Comparison of ENCODE assay signal across 23 cellular contexts in genomic region chr16:8048433-8048832, GRCh38.
A peak's percentile ranks its signal among the peaks of the same experiment; 100 is the strongest.
DNase-seq lines count a peak whose midpoint lies in the region; ATAC-seq, FAIRE-seq and TF ChIP-seq lines count a peak whose summit lies in the region.
"Had no signal": no experiment of that assay in that cellular context is flagged by ENCODE, and none has a peak within 500 bp of the region (broad histone marks: within the 10 kb centered on the region; RNA-seq: fewer than 3 reads in every experiment).

No MANE protein-coding gene starts in this region.

- no peaks in the 10 kb centered on the region for H3K36me3 Mint-ChIP-seq in T-helper 2 cell treated with Interferon-gamma antibody and Interleukin-4, amounts not matched to agents 5 μg/mL and 100 μg/mL, for 36 hours (ENCODE audit: low read depth)
- H3K36me3 Mint-ChIP-seq: CD14-positive monocyte; CD4-positive, CD25-positive, alpha-beta regulatory T cell; CD8-positive, alpha-beta memory T cell had no signal

- CTCF ChIA-PET in HepG2 (lab: Yijun Ruan, JAX; ENCODE audit: low intra/inter-chr PET ratio, low total read pairs) = no interaction called here

- TF ChIP-seq RAD21 in HepG2 (CRISPR knock-in tag; IDR thresholded peaks at IDR 0.05) = no peak

- POLR2A ChIA-PET in HepG2 (lab: Yijun Ruan, JAX) = no interaction called here

- H3K27ac ChIP-seq in HepG2 (ENCODE audit: extremely low read length, insufficient read depth, low read length) = no peak overlapping the region
- no peak overlapping the region for H3K27ac ChIP-seq in right lobe of liver
- H3K27ac ChIP-seq in WERI-Rb-1 = peak overlapping the region; percentile 27
- H3K27ac ChIP-seq in suprapubic skin = no peak overlapping the region
- H3K27ac ChIP-seq: 22Rv1, BLaER1 had no signal

- H2AFZ ChIP-seq in HepG2 (ENCODE audit: low read length) = no peak overlapping the region

- ATAC-seq in HepG2 (no peak), right lobe of liver (no peak)

- H3K27ac Mint-ChIP-seq in T-helper 2 cell treated with Interferon-gamma antibody and Interleukin-4, amounts not matched to agents 5 μg/mL and 100 μg/mL, for 36 hours = no peak overlapping the region
- H3K27ac Mint-ChIP-seq: CD14-positive monocyte; CD4-positive, alpha-beta memory T cell; CD4-positive, CD25-positive, alpha-beta regulatory T cell; CD8-positive, alpha-beta memory T cell had no signal

- H3K79me2 ChIP-seq in HepG2 (ENCODE audit: insufficient read depth, low read length) = no peaks in the 10 kb centered on the region

- DNase-seq in HepG2 (ENCODE audit: low spot score) = no peak
- DNase-seq in right lobe of liver = no peak
- DNase-seq in WERI-Rb-1 = no peak
- DNase-seq in T-helper 2 cell treated with Interferon-gamma antibody and Interleukin-4, amounts not matched to agents 5 μg/mL and 100 μg/mL, for 36 hours (ENCODE audit: low spot score) = no peak
- no peak for DNase-seq in suprapubic skin (ENCODE audit: low spot score in 2 of 2)
- DNase-seq: ACHN; BE2C; CD4-positive, alpha-beta memory T cell; CD4-positive, CD25-positive, alpha-beta regulatory T cell; CD8-positive, alpha-beta memory T cell; COR-L47; DMS 273 treated with DMSO at 0.1 percent for 48 hours; DMS153; DMS53; DMS79; DND-41; GF-D8 had no signal

- H3K4me1 ChIP-seq in HepG2 (ENCODE audit: insufficient read depth, low read length) (no peaks in the 10 kb centered on the region), right lobe of liver (no peaks in the 10 kb centered on the region), suprapubic skin (no peaks in the 10 kb centered on the region)
- H3K4me1 ChIP-seq: BE2C, BLaER1 had no signal

- no peak overlapping the region for H3K4me3 Mint-ChIP-seq in T-helper 2 cell treated with Interferon-gamma antibody and Interleukin-4, amounts not matched to agents 5 μg/mL and 100 μg/mL, for 36 hours
- H3K4me3 Mint-ChIP-seq: CD14-positive monocyte; CD4-positive, alpha-beta memory T cell; CD4-positive, CD25-positive, alpha-beta regulatory T cell; CD8-positive, alpha-beta memory T cell had no signal

- peaks cover 13% of the 10 kb centered on the region; the same call in 1 of the 2 replicates for H3K9me3 ChIP-seq in HepG2 (ENCODE audit: low read length)
- no peaks in the 10 kb centered on the region for H3K9me3 ChIP-seq in right lobe of liver
- no peaks in the 10 kb centered on the region for H3K9me3 ChIP-seq in WERI-Rb-1 (ENCODE audit: severe bottlenecking)
- H3K9me3 ChIP-seq in suprapubic skin = no peaks in the 10 kb centered on the region
- H3K9me3 ChIP-seq: BE2C, BLaER1 had no signal

- no peaks in the 10 kb centered on the region for H4K20me1 ChIP-seq in HepG2 (ENCODE audit: insufficient read depth, low read length)
- H4K20me1 ChIP-seq: BLaER1 had no signal

- no peak for FAIRE-seq in HepG2 (lab: Jason Lieb, UNC)
- FAIRE-seq: G401.6, GM12891, GM19239 had no signal

- H3K27me3 ChIP-seq in HepG2 (ENCODE audit: control insufficient read depth in 1 of 2, insufficient read depth in 2 of 2, low read length in 2 of 2) = peaks cover 0 to 3% of the 10 kb centered on the region in 2 experiments; a peak in 1 of 5 replicates
- H3K27me3 ChIP-seq in right lobe of liver = no peaks in the 10 kb centered on the region
- no peaks in the 10 kb centered on the region for H3K27me3 ChIP-seq in WERI-Rb-1 (ENCODE audit: insufficient read depth, low read depth, severe bottlenecking)
- H3K27me3 ChIP-seq in suprapubic skin = no peaks in the 10 kb centered on the region
- H3K27me3 ChIP-seq: BE2C, BLaER1 had no signal

- no peaks in the 10 kb centered on the region for H3K27me3 Mint-ChIP-seq in T-helper 2 cell treated with Interferon-gamma antibody and Interleukin-4, amounts not matched to agents 5 μg/mL and 100 μg/mL, for 36 hours (ENCODE audit: low read depth)
- H3K27me3 Mint-ChIP-seq: CD4-positive, alpha-beta memory T cell; CD4-positive, CD25-positive, alpha-beta regulatory T cell; CD8-positive, alpha-beta memory T cell had no signal

- no peaks in the 10 kb centered on the region for H3K4me1 Mint-ChIP-seq in T-helper 2 cell treated with Interferon-gamma antibody and Interleukin-4, amounts not matched to agents 5 μg/mL and 100 μg/mL, for 36 hours (ENCODE audit: low read depth)
- H3K4me1 Mint-ChIP-seq: CD14-positive monocyte; CD4-positive, alpha-beta memory T cell; CD8-positive, alpha-beta memory T cell had no signal

- no peak overlapping the region for H3K4me2 ChIP-seq in HepG2 (ENCODE audit: low read depth, low read length)
- H3K4me2 ChIP-seq: BLaER1 had no signal

- H3K36me3 ChIP-seq in HepG2 (replicated peaks in 1 of 2; ENCODE audit: control insufficient read depth in 1 of 2, insufficient read depth in 2 of 2, low read length in 2 of 2) (no peaks in the 10 kb centered on the region), right lobe of liver (no peaks in the 10 kb centered on the region), WERI-Rb-1 (no peaks in the 10 kb centered on the region), suprapubic skin (no peaks in the 10 kb centered on the region)
- H3K36me3 ChIP-seq: BE2C, BLaER1 had no signal

- TF ChIP-seq EP300 in HepG2 (IDR thresholded peaks at IDR 0.05; ENCODE audit: low read depth in 2 of 2, low read length in 2 of 2) = no peak
- no peak for TF ChIP-seq EP300 in HepG2 (CRISPR knock-in tag; IDR thresholded peaks at IDR 0.05; ENCODE audit: borderline replicate concordance)
- no peak for TF ChIP-seq EP300 in suprapubic skin (IDR thresholded peaks at IDR 0.05)

- BruUV-seq in HepG2 (replicated peaks; lab: Mats Ljungman, UMichigan) = no TSS peak

- 4% methylated on average over 4 of the region's 4 CpGs for WGBS in HepG2 (ENCODE audit: low lambda C conversion rate)
- WGBS in right lobe of liver (ENCODE audit: insufficient coverage, low coverage, low lambda C conversion rate, missing lambda C conversion rate) = 40% methylated on average over 3 of the region's 4 CpGs
- WGBS in suprapubic skin = 82% methylated on average over 4 of the region's 4 CpGs

- TF ChIP-seq POLR2A in HepG2 (IDR thresholded peaks at IDR 0.05; ENCODE audit: insufficient read depth in 1 of 2, low read depth in 2 of 2, low read length in 2 of 2) (no peak), right lobe of liver (IDR thresholded peaks at IDR 0.05) (no peak), suprapubic skin (IDR thresholded peaks at IDR 0.05) (no peak)

- in situ Hi-C loops in HepG2 (cut with HindIII; ENCODE audit: extremely low pct_ligation_motif_present, low pct_unique_long_range_greater_than_20kb) = no loop called here

- H3K4me3 ChIP-seq in HepG2 (replicated peaks in 1 of 3; ENCODE audit: insufficient read depth in 1 of 3, low read depth in 2 of 3, low read length in 3 of 3) = no peak overlapping the region
- H3K4me3 ChIP-seq in right lobe of liver = no peak overlapping the region
- H3K4me3 ChIP-seq in WERI-Rb-1 (ENCODE audit: low read depth, low read length) = no peak overlapping the region
- H3K4me3 ChIP-seq in suprapubic skin = no peak overlapping the region
- H3K4me3 ChIP-seq: BLaER1 had no signal

- intact Hi-C loops in HepG2 (cut with micrococcal nuclease; ENCODE audit: unreplicated experiment) (no loop called here), right lobe of liver (cut with DNase I) (no loop called here)

- H3K9ac ChIP-seq in HepG2 (ENCODE audit: insufficient read depth, low read depth, low read length) = no peak overlapping the region
- H3K9ac ChIP-seq: BLaER1 had no signal

- H3K9me3 Mint-ChIP-seq in T-helper 2 cell treated with Interferon-gamma antibody and Interleukin-4, amounts not matched to agents 5 μg/mL and 100 μg/mL, for 36 hours = peaks cover 45% of the 10 kb centered on the region

- no peak for TF ChIP-seq CTCF in HepG2 (CRISPR knock-in tag; IDR thresholded peaks at IDR 0.05)
- TF ChIP-seq CTCF in right lobe of liver (IDR thresholded peaks at IDR 0.05) = no peak
- no peak for TF ChIP-seq CTCF in WERI-Rb-1 (IDR thresholded peaks at IDR 0.05; ENCODE audit: low read depth, low read length)
- no peak for TF ChIP-seq CTCF in suprapubic skin (IDR thresholded peaks at IDR 0.05)

TF ChIP-seq in HepG2, 621 proteins besides CTCF, POLR2A, EP300 and RAD21:
- no peak for TF ChIP-seq ZNF598 (CRISPR knock-in tag; IDR thresholded peaks at IDR 0.05; ENCODE audit: borderline replicate concordance)
- TF ChIP-seq MAFF (IDR thresholded peaks at IDR 0.05; ENCODE audit: low read depth, low read length) = peak; percentile 98
- no peak for TF ChIP-seq SPEN (CRISPR knock-in tag; IDR thresholded peaks at IDR 0.05; ENCODE audit: low read depth)
- TF ChIP-seq MAFK (conservative IDR thresholded peaks at IDR 0.05 in 1 of 2, IDR thresholded peaks at IDR 0.05 in 1 of 2; ENCODE audit: low read length in 2 of 2) = peak; percentile 97 to 98
